12 cellular contexts compared by ENCODE assay signal in genomic region chr11:85759915-85760314, GRCh38. TPM values are rescaled to one million over a fixed set of nuclear protein-coding genes. Genes with fewer than 3 reads are reported as not detected.
DNase-seq lines count a peak whose midpoint lies in the region; TF ChIP-seq lines count a peak whose summit lies in the region.
"Had no signal": no experiment of that assay in that cellular context is flagged by ENCODE, and none has a peak within 500 bp of the region (broad histone marks: within the 10 kb centered on the region; RNA-seq: fewer than 3 reads in every experiment).

No MANE protein-coding gene starts in this region.

- H3K4me3 ChIP-seq in SJCRH30 = no peak overlapping the region
- no peak overlapping the region for H3K4me3 ChIP-seq in fibroblast of pulmonary artery (replicated peaks; ENCODE audit: low read depth, low read length)
- no peak overlapping the region for H3K4me3 ChIP-seq in BE2C (ENCODE audit: low read depth, low read length)
- H3K4me3 ChIP-seq: K562 had no signal

- H3K36me3 ChIP-seq in SJCRH30 (peaks cover 5% of the 10 kb centered on the region; the same call in 1 of the 2 replicates), BE2C (no peaks in the 10 kb centered on the region)

- H3K9me3 ChIP-seq in SJCRH30 (replicated peaks) = no peaks in the 10 kb centered on the region
- H3K9me3 ChIP-seq in BE2C = no peaks in the 10 kb centered on the region

- no peak for TF ChIP-seq CTCF in fibroblast of pulmonary artery (IDR thresholded peaks at IDR 0.05; ENCODE audit: low read length, missing control alignments)
- no peak for TF ChIP-seq CTCF in BE2C (IDR thresholded peaks at IDR 0.05; ENCODE audit: low read depth, low read length)

- no peak overlapping the region for H3K27ac ChIP-seq in SJCRH30
- H3K27ac ChIP-seq: 22Rv1 had no signal

- DNase-seq in NCI-H2171 treated with DMSO at 0.1 percent for 48 hours (lab: John Stamatoyannopoulos, UW) (peak; percentile 38), NCI-H2171 (lab: John Stamatoyannopoulos, UW) (no peak), SJCRH30 (peak; percentile 51 to 73), fibroblast of pulmonary artery (ENCODE audit: low read depth) (peak; percentile 57), stromal cell of bone marrow (ENCODE audit: low read depth) (peak; percentile 83), BE2C (no peak)
- DNase-seq in activated T-cell treated with anti-CD3 and anti-CD28 coated beads, Interleukin-2, amount 50 U/mL, for 1 hour = no peak
- DNase-seq in effector CD4-positive, alpha-beta T cell = no peak
- DNase-seq: kidney, NCI-H82 had no signal

- H3K4me1 ChIP-seq in SJCRH30 = peaks cover 12% of the 10 kb centered on the region
- H3K4me1 ChIP-seq in BE2C = no peaks in the 10 kb centered on the region

- H3K27me3 ChIP-seq in SJCRH30 (no peaks in the 10 kb centered on the region), BE2C (no peaks in the 10 kb centered on the region)

RNA-seq across cellular contexts. Expression of gene SYTL2, which starts 51.0 kb away (rescaled TPM):
- total RNA-seq in SJCRH30 (2014; rRNA removed; shearing (Covaris generic)) = 122 and 137 TPM in 2 replicates
- polyA plus RNA-seq in BE2C (2012; ENCODE audit: insufficient read depth, insufficient read length, low read depth) = 0.94 TPM

Comparison
In these comparisons a context has a peak if more than half of its experiments do, and no peak if none do; other contexts are left out.
1. DNase-seq: peak in NCI-H2171 treated with DMSO at 0.1 percent for 48 hours (single experiment), SJCRH30 (2 of 2), fibroblast of pulmonary artery (single experiment) and stromal cell of bone marrow (single experiment); none in NCI-H2171 (single experiment), activated T-cell treated with anti-CD3 and anti-CD28 coated beads, Interleukin-2, amount 50 U/mL, for 1 hour (single experiment), effector CD4-positive, alpha-beta T cell (single experiment) and BE2C (single experiment).